1 cellular context compared by ENCODE assay signal in genomic region chr16:31006589-31006988, GRCh38.
A peak's percentile ranks its signal among the peaks of the same experiment; 100 is the strongest.
TF ChIP-seq lines count a peak whose summit lies in the region.

No MANE protein-coding gene starts in this region.

TF ChIP-seq in HepG2, 621 proteins besides CTCF, POLR2A, EP300 and RAD21 (continues in another document):
- TF ChIP-seq SMC3 (IDR thresholded peaks at IDR 0.05; ENCODE audit: low read length) (no peak), ZMYM3 (CRISPR knock-in tag; IDR thresholded peaks at IDR 0.05) (peak; percentile 89; the same call in 1 of the 2 replicates), ZNF841 (CRISPR knock-in tag; IDR thresholded peaks at IDR 0.05; ENCODE audit: borderline replicate concordance) (no peak), ZNF577 (CRISPR knock-in tag; IDR thresholded peaks at IDR 0.05; ENCODE audit: borderline replicate concordance, low read depth) (no peak), TBX3 (IDR thresholded peaks at IDR 0.05; ENCODE audit: borderline replicate concordance) (no peak), ZNF660 (CRISPR knock-in tag; IDR thresholded peaks at IDR 0.05; ENCODE audit: borderline replicate concordance, low read depth) (no peak), RFX5 (IDR thresholded peaks at IDR 0.05; ENCODE audit: low read depth, low read length) (no peak), PAF1 (CRISPR knock-in tag; IDR thresholded peaks at IDR 0.05) (no peak), SP2 (CRISPR knock-in tag; IDR thresholded peaks at IDR 0.05) (no peak), U2AF2 (IDR thresholded peaks at IDR 0.05; ENCODE audit: low read depth, low read length) (no peak), HIC2 (CRISPR knock-in tag; IDR thresholded peaks at IDR 0.05; ENCODE audit: low read depth) (no peak), ZFP36L2 (CRISPR knock-in tag; IDR thresholded peaks at IDR 0.05) (no peak), KDM1A (CRISPR knock-in tag; IDR thresholded peaks at IDR 0.05) (peak; percentile 75), ZBTB8A (CRISPR knock-in tag; IDR thresholded peaks at IDR 0.05; ENCODE audit: borderline replicate concordance, low read depth) (no peak), RARA (CRISPR knock-in tag; IDR thresholded peaks at IDR 0.05) (no peak), STAG1 (CRISPR knock-in tag; IDR thresholded peaks at IDR 0.05) (no peak), PBX3 (CRISPR knock-in tag; IDR thresholded peaks at IDR 0.05; ENCODE audit: borderline replicate concordance) (no peak), THYN1 (CRISPR knock-in tag; IDR thresholded peaks at IDR 0.05; ENCODE audit: borderline replicate concordance, low read depth) (no peak), ELK4 (CRISPR knock-in tag; IDR thresholded peaks at IDR 0.05; ENCODE audit: borderline replicate concordance) (no peak), RCOR2 (CRISPR knock-in tag; IDR thresholded peaks at IDR 0.05) (0 out of 2 replicates have a peak, but pooled peaks have one; percentile 53), FOXK1 (CRISPR knock-in tag; IDR thresholded peaks at IDR 0.05; ENCODE audit: borderline replicate concordance, low read depth) (no peak), SRSF1 (optimal IDR thresholded peaks at IDR 0.05; ENCODE audit: low read depth, low read length) (no peak), ZNF83 (CRISPR knock-in tag; IDR thresholded peaks at IDR 0.05; ENCODE audit: borderline replicate concordance) (no peak), BORCS8-MEF2B (CRISPR knock-in tag; IDR thresholded peaks at IDR 0.05) (no peak), MBNL3 (CRISPR knock-in tag; conservative IDR thresholded peaks at IDR 0.05) (no peak), ZNF3 (CRISPR knock-in tag; IDR thresholded peaks at IDR 0.05) (no peak), ETV6 (CRISPR knock-in tag; conservative IDR thresholded peaks at IDR 0.05) (no peak), ZFYVE20 (CRISPR knock-in tag; IDR thresholded peaks at IDR 0.05; ENCODE audit: borderline replicate concordance, low read depth) (no peak), LBX2 (CRISPR knock-in tag; IDR thresholded peaks at IDR 0.05; ENCODE audit: borderline replicate concordance) (no peak), ZNF768 (CRISPR knock-in tag; IDR thresholded peaks at IDR 0.05) (peak; percentile 79), ADNP (CRISPR knock-in tag; IDR thresholded peaks at IDR 0.05) (no peak; the same call in 1 of the 2 replicates), SP140L (CRISPR knock-in tag; IDR thresholded peaks at IDR 0.05; ENCODE audit: borderline replicate concordance) (no peak), SKI (IDR thresholded peaks at IDR 0.05; ENCODE audit: partially characterized antibody) (peak; percentile 4), ZNF20 (CRISPR knock-in tag; IDR thresholded peaks at IDR 0.05) (no peak)
- TF ChIP-seq, protein P1, sequence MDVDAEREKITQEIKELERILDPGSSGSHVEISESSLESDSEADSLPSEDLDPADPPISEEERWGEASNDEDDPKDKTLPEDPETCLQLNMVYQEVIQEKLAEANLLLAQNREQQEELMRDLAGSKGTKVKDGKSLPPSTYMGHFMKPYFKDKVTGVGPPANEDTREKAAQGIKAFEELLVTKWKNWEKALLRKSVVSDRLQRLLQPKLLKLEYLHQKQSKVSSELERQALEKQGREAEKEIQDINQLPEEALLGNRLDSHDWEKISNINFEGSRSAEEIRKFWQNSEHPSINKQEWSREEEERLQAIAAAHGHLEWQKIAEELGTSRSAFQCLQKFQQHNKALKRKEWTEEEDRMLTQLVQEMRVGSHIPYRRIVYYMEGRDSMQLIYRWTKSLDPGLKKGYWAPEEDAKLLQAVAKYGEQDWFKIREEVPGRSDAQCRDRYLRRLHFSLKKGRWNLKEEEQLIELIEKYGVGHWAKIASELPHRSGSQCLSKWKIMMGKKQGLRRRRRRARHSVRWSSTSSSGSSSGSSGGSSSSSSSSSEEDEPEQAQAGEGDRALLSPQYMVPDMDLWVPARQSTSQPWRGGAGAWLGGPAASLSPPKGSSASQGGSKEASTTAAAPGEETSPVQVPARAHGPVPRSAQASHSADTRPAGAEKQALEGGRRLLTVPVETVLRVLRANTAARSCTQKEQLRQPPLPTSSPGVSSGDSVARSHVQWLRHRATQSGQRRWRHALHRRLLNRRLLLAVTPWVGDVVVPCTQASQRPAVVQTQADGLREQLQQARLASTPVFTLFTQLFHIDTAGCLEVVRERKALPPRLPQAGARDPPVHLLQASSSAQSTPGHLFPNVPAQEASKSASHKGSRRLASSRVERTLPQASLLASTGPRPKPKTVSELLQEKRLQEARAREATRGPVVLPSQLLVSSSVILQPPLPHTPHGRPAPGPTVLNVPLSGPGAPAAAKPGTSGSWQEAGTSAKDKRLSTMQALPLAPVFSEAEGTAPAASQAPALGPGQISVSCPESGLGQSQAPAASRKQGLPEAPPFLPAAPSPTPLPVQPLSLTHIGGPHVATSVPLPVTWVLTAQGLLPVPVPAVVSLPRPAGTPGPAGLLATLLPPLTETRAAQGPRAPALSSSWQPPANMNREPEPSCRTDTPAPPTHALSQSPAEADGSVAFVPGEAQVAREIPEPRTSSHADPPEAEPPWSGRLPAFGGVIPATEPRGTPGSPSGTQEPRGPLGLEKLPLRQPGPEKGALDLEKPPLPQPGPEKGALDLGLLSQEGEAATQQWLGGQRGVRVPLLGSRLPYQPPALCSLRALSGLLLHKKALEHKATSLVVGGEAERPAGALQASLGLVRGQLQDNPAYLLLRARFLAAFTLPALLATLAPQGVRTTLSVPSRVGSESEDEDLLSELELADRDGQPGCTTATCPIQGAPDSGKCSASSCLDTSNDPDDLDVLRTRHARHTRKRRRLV (CRISPR knock-in tag; IDR thresholded peaks at IDR 0.05) = no peak
- TF ChIP-seq, protein P2, sequence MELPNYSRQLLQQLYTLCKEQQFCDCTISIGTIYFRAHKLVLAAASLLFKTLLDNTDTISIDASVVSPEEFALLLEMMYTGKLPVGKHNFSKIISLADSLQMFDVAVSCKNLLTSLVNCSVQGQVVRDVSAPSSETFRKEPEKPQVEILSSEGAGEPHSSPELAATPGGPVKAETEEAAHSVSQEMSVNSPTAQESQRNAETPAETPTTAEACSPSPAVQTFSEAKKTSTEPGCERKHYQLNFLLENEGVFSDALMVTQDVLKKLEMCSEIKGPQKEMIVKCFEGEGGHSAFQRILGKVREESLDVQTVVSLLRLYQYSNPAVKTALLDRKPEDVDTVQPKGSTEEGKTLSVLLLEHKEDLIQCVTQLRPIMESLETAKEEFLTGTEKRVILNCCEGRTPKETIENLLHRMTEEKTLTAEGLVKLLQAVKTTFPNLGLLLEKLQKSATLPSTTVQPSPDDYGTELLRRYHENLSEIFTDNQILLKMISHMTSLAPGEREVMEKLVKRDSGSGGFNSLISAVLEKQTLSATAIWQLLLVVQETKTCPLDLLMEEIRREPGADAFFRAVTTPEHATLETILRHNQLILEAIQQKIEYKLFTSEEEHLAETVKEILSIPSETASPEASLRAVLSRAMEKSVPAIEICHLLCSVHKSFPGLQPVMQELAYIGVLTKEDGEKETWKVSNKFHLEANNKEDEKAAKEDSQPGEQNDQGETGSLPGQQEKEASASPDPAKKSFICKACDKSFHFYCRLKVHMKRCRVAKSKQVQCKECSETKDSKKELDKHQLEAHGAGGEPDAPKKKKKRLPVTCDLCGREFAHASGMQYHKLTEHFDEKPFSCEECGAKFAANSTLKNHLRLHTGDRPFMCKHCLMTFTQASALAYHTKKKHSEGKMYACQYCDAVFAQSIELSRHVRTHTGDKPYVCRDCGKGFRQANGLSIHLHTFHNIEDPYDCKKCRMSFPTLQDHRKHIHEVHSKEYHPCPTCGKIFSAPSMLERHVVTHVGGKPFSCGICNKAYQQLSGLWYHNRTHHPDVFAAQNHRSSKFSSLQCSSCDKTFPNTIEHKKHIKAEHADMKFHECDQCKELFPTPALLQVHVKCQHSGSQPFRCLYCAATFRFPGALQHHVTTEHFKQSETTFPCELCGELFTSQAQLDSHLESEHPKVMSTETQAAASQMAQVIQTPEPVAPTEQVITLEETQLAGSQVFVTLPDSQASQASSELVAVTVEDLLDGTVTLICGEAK (IDR thresholded peaks at IDR 0.05) = no peak
- TF ChIP-seq, protein P2 (CRISPR knock-in tag; IDR thresholded peaks at IDR 0.05) = 0 out of 2 replicates have a peak, but pooled peaks have one; percentile 28
- TF ChIP-seq, protein P3, sequence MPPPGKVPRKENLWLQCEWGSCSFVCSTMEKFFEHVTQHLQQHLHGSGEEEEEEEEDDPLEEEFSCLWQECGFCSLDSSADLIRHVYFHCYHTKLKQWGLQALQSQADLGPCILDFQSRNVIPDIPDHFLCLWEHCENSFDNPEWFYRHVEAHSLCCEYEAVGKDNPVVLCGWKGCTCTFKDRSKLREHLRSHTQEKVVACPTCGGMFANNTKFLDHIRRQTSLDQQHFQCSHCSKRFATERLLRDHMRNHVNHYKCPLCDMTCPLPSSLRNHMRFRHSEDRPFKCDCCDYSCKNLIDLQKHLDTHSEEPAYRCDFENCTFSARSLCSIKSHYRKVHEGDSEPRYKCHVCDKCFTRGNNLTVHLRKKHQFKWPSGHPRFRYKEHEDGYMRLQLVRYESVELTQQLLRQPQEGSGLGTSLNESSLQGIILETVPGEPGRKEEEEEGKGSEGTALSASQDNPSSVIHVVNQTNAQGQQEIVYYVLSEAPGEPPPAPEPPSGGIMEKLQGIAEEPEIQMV (CRISPR knock-in tag; IDR thresholded peaks at IDR 0.05; ENCODE audit: low read depth) = no peak
- TF ChIP-seq, protein P4, sequence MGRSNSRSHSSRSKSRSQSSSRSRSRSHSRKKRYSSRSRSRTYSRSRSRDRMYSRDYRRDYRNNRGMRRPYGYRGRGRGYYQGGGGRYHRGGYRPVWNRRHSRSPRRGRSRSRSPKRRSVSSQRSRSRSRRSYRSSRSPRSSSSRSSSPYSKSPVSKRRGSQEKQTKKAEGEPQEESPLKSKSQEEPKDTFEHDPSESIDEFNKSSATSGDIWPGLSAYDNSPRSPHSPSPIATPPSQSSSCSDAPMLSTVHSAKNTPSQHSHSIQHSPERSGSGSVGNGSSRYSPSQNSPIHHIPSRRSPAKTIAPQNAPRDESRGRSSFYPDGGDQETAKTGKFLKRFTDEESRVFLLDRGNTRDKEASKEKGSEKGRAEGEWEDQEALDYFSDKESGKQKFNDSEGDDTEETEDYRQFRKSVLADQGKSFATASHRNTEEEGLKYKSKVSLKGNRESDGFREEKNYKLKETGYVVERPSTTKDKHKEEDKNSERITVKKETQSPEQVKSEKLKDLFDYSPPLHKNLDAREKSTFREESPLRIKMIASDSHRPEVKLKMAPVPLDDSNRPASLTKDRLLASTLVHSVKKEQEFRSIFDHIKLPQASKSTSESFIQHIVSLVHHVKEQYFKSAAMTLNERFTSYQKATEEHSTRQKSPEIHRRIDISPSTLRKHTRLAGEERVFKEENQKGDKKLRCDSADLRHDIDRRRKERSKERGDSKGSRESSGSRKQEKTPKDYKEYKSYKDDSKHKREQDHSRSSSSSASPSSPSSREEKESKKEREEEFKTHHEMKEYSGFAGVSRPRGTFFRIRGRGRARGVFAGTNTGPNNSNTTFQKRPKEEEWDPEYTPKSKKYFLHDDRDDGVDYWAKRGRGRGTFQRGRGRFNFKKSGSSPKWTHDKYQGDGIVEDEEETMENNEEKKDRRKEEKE (IDR thresholded peaks at IDR 0.05) = no peak
